1 cellular context compared by ENCODE assay signal in the genomic region with DNA sequence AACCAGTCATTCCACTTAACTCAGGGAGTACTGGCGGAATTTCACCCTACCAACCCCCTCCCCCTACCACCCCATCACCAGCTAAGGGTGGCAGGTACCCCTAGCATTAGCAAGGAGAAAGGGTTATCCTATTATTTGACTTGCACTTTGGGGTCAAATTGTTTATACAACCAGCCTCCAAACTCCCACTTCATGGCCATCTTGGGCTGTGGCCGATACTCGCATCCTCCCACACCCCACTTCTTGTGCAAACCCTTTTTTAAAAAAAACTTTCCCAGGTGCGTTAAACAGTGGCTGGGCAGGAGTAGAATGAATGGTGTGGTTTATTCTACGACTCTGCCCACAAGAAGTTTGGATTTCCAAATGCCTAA.
TF ChIP-seq lines count a peak whose summit lies in the region.

No MANE protein-coding gene starts in this region.

TF ChIP-seq in GM12878, 131 proteins besides CTCF, POLR2A, EP300 and RAD21:
- TF ChIP-seq POLR2AphosphoS2 (IDR thresholded peaks at IDR 0.05; ENCODE audit: low read depth, low read length) (no peak), RELA (IDR thresholded peaks at IDR 0.05; ENCODE audit: borderline replicate concordance, partially characterized antibody) (no peak), SIN3A (IDR thresholded peaks at IDR 0.05; ENCODE audit: low read depth, low read length) (no peak), BACH1 (IDR thresholded peaks at IDR 0.05; ENCODE audit: borderline replicate concordance) (0 out of 2 replicates have a peak, but pooled peaks have one; percentile 11), BHLHE40 (IDR thresholded peaks at IDR 0.05; ENCODE audit: borderline replicate concordance in 1 of 2, low read depth in 2 of 2, low read length in 1 of 2) (no peak), MTA2 (IDR thresholded peaks at IDR 0.05; ENCODE audit: low read depth) (no peak; the same call in 1 of the 2 replicates)
- TF ChIP-seq, protein P1, sequence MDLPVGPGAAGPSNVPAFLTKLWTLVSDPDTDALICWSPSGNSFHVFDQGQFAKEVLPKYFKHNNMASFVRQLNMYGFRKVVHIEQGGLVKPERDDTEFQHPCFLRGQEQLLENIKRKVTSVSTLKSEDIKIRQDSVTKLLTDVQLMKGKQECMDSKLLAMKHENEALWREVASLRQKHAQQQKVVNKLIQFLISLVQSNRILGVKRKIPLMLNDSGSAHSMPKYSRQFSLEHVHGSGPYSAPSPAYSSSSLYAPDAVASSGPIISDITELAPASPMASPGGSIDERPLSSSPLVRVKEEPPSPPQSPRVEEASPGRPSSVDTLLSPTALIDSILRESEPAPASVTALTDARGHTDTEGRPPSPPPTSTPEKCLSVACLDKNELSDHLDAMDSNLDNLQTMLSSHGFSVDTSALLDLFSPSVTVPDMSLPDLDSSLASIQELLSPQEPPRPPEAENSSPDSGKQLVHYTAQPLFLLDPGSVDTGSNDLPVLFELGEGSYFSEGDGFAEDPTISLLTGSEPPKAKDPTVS (IDR thresholded peaks at IDR 0.05; ENCODE audit: low read depth, low read length): no peak
- TF ChIP-seq, protein P2, sequence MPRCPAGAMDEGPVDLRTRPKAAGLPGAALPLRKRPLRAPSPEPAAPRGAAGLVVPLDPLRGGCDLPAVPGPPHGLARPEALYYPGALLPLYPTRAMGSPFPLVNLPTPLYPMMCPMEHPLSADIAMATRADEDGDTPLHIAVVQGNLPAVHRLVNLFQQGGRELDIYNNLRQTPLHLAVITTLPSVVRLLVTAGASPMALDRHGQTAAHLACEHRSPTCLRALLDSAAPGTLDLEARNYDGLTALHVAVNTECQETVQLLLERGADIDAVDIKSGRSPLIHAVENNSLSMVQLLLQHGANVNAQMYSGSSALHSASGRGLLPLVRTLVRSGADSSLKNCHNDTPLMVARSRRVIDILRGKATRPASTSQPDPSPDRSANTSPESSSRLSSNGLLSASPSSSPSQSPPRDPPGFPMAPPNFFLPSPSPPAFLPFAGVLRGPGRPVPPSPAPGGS (IDR thresholded peaks at IDR 0.05; ENCODE audit: borderline replicate concordance, insufficient read depth, low read depth, low read length, poor library complexity, severe bottlenecking): no peak
